In the genomic region with DNA sequence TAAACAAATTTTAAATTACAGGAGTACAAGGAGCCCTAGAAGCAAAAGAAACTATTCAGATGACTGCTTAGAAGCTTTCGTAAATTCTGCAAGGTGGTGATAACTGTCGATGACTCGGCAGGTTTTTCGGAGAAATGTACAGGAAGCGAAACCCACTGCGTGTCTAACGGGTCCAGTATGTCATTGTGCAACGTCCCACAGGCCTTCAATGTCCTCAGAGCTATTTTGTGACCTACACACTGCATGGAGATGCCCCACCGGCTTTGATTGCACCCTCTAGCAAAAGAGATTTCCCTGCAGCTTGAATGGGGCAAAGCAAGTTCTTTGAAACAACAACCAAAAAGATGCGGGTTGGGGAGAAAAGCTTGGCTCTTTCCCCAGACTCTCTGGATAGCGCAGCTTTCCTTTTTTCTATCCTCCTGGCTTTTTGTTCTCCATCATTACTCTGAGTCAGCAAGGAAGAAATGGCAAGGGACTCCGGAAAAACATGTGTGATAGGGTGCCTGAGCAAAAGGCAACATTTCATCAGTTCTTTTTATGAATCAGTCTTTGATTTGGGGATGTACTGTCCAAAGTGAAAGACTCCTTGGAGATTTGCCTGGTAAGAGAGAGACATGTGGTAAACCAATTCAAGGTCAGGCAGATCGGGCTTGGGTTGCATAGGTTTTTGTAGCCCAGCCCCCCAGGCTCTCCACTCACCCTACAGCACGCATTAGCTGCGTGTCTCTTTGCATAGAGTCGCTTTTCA, we compare ENCODE assay signal across 8 cellular contexts.
DNase-seq lines count a peak whose midpoint lies in the region; ATAC-seq and TF ChIP-seq lines count a peak whose summit lies in the region.

No MANE protein-coding gene starts in this region.

- H3K4me3 Mint-ChIP-seq in nephron: no peak overlapping the region

- H3K4me1 Mint-ChIP-seq in nephron: peaks cover 15% of the 10 kb centered on the region

- intact Hi-C loops in Right ventricle myocardium inferior (cut with DNase I) (no loop called here), cardiac septum (cut with DNase I) (no loop called here)

- TF ChIP-seq CTCF in nephron (IDR thresholded peaks at IDR 0.05; ENCODE audit: unreplicated experiment in 3 of 3): no peak

- H3K4me3 ChIP-seq in adipocyte (ENCODE audit: low read length): no peak overlapping the region

- DNase-seq in Right ventricle myocardium inferior (ENCODE audit: missing footprints) (no peak), cardiac septum (ENCODE audit: low spot score) (no peak), NOMO-1 treated with dmso at 0.1 percent for 144 hours (lab: John Stamatoyannopoulos, UW; ENCODE audit: unreplicated experiment) (peak; percentile 82), adipocyte (ENCODE audit: low read depth) (peak; percentile 40), NCI-H1105 (lab: John Stamatoyannopoulos, UW) (no peak), NCI-H1417 treated with DMSO at 0.1 percent for 48 hours (lab: John Stamatoyannopoulos, UW) (no peak)

- no peaks in the 10 kb centered on the region for H3K36me3 Mint-ChIP-seq in nephron (ENCODE audit: low read depth)

- no peaks in the 10 kb centered on the region for H3K27me3 ChIP-seq in adipocyte (replicated peaks; ENCODE audit: control insufficient read depth, insufficient read depth, low read length)

- H3K9me3 ChIP-seq in adipocyte (ENCODE audit: control insufficient read depth, low read length): no peaks in the 10 kb centered on the region

- peaks cover 13% of the 10 kb centered on the region for H3K4me1 ChIP-seq in adipocyte (ENCODE audit: control insufficient read depth, insufficient read depth, low read length)

- peak overlapping the region; percentile 21 to 59 (median 52) for H3K27ac Mint-ChIP-seq in nephron

- ATAC-seq in Right ventricle myocardium inferior (peak; percentile 34), HG02798 (IDR thresholded peaks at IDR 0.05; ENCODE audit: poor library complexity, unreplicated experiment) (peak; percentile 79)

- peak overlapping the region; percentile 13 for H3K9ac ChIP-seq in adipocyte (ENCODE audit: low read length)

- H3K9me3 Mint-ChIP-seq in nephron: peaks cover 15% of the 10 kb centered on the region

- H3K36me3 ChIP-seq in adipocyte (ENCODE audit: control insufficient read depth, insufficient read depth, low read length, severe bottlenecking): no peaks in the 10 kb centered on the region

- peaks cover 8% of the 10 kb centered on the region for H3K27me3 Mint-ChIP-seq in nephron (ENCODE audit: low read depth)

Comparison
In these comparisons a context has a peak if more than half of its experiments do, and no peak if none do; other contexts are left out.
1. DNase-seq: peak in NOMO-1 treated with dmso at 0.1 percent for 144 hours (single experiment) and adipocyte (single experiment); none in Right ventricle myocardium inferior (single experiment), cardiac septum (single experiment), NCI-H1105 (single experiment) and NCI-H1417 treated with DMSO at 0.1 percent for 48 hours (single experiment).